8 cellular contexts compared by ENCODE assay signal in the genomic region with DNA sequence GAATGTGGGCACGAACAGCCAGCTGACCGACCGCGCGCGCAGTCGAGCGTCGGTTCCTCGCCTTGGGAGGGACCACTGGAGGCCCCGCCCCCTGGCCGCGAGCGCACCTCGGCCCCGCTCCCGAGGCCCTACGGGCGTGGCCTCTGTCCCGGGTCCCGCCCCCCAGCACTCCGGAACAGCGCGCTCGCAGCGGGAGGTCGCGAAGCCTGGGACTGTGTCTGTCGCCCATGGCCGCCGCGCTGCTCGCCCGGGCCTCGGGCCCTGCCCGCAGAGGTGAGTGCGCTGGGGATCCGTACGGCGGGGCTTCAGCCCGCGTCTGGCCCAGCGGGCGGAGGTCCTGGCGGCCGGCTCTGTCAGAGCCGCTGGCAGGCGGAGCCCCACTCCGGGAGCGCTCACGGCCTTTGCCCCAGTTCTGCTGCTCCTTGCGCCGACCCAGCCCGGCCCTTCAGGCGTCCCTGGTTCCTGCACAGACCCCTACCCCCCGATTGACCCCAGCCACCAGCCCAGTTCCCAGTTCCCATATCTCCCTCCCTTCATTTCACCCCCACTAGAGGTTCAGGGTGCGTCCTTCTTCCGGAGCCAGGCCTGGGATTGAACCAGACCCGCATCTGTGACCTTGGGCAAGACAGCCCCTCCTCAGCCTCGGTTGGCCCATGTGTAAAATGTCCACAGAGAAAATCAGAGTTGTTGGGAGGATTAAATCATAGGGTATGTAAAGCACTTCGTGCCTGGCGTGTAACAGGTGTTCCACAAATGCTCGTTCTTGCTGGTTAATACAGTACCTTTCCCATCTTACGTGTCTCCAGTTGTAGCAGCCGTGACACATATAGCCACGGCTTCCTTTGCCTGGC. TPM values are rescaled to one million over a fixed set of nuclear protein-coding genes. Genes with fewer than 3 reads are reported as not detected.
DNase-seq lines count a peak whose midpoint lies in the region; ATAC-seq and TF ChIP-seq lines count a peak whose summit lies in the region.

A gene with protein sequence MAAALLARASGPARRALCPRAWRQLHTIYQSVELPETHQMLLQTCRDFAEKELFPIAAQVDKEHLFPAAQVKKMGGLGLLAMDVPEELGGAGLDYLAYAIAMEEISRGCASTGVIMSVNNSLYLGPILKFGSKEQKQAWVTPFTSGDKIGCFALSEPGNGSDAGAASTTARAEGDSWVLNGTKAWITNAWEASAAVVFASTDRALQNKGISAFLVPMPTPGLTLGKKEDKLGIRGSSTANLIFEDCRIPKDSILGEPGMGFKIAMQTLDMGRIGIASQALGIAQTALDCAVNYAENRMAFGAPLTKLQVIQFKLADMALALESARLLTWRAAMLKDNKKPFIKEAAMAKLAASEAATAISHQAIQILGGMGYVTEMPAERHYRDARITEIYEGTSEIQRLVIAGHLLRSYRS (plus strand): TSS at position 168 of the 851 bp plus-strand sequence. CDS start 60 bp downstream, at position 228.

- peaks cover 20 to 27% (median 24%) of the 10 kb centered on the region in 3 donors for H3K4me1 Mint-ChIP-seq in CD8-positive, alpha-beta memory T cell

- H3K4me1 ChIP-seq in CD8-positive, alpha-beta memory T cell (ENCODE audit: insufficient read depth, low read length): peaks cover 16% of the 10 kb centered on the region
- H3K4me1 ChIP-seq in endocrine pancreas (ENCODE audit: control insufficient read depth, insufficient read depth, low read length): no peaks in the 10 kb centered on the region

- no peaks in the 10 kb centered on the region for H3K27me3 Mint-ChIP-seq in CD8-positive, alpha-beta memory T cell

- CTCF ChIA-PET in CD8-positive, alpha-beta memory T cell (lab: Charles Lee): interaction anchor here (1.0 kb wide), 1 partner anchor 79 kb away, joined by 3 read pairs; no protein-coding TSS in a partner anchor

- ATAC-seq in GM19463 (IDR thresholded peaks at IDR 0.05; ENCODE audit: unreplicated experiment): peak; percentile 98

- peak within 1 kb of the TSS; percentile 84 for H3K9ac ChIP-seq in endocrine pancreas (ENCODE audit: control insufficient read depth, insufficient read depth, low read length)

- no peaks in the 10 kb centered on the region for H3K9me3 ChIP-seq in CD8-positive, alpha-beta memory T cell (ENCODE audit: low read length)
- H3K9me3 ChIP-seq in endocrine pancreas (ENCODE audit: control insufficient read depth, low read length): no peaks in the 10 kb centered on the region

- H3K36me3 ChIP-seq in CD8-positive, alpha-beta memory T cell (ENCODE audit: insufficient read depth, low read length): no peaks in the 10 kb centered on the region
- peaks cover 9% of the 10 kb centered on the region for H3K36me3 ChIP-seq in endocrine pancreas (ENCODE audit: control insufficient read depth, insufficient read depth, low read length)

- no peaks in the 10 kb centered on the region for H3K9me3 Mint-ChIP-seq in CD8-positive, alpha-beta memory T cell

- no peaks in the 10 kb centered on the region for H3K27me3 ChIP-seq in CD8-positive, alpha-beta memory T cell (ENCODE audit: insufficient read depth, low read length, poor library complexity, severe bottlenecking)
- H3K27me3 ChIP-seq in HL-60 (ENCODE audit: insufficient read depth, poor library complexity, severe bottlenecking) (no peaks in the 10 kb centered on the region), endocrine pancreas (ENCODE audit: control insufficient read depth, insufficient read depth, low read length) (no peaks in the 10 kb centered on the region)

- no peak for TF ChIP-seq CTCF in HL-60 (IDR thresholded peaks at IDR 0.05; ENCODE audit: insufficient read depth, low read length)

- peak within 1 kb of the TSS; percentile 52 for H3K27ac ChIP-seq in CD8-positive, alpha-beta memory T cell (ENCODE audit: low read depth, low read length)
- H3K27ac ChIP-seq in HL-60 (replicated peaks): 0 out of 2 replicates have a peak within 1 kb of the TSS, but pooled peaks have one; percentile 1

- peak within 1 kb of the TSS in 7 of 8 donors; percentile 45 to 91 (median 84) for H3K27ac Mint-ChIP-seq in CD8-positive, alpha-beta memory T cell

- DNase-seq in CD8-positive, alpha-beta memory T cell: peak; percentile 84 to 90 (median 89)
- DNase-seq in HL-60 (ENCODE audit: low read depth in 1 of 2, low spot score in 1 of 2): peak; percentile 74 to 75
- peak; percentile 75 to 91 for DNase-seq in NOMO-1 (lab: John Stamatoyannopoulos, UW; ENCODE audit: unreplicated experiment in 2 of 2)
- DNase-seq in activated CD8-positive, alpha-beta memory T cell treated with anti-CD3 and anti-CD28 coated beads for 4 hours (ENCODE audit: low read depth in 2 of 2): peak; percentile 70 to 73
- peak; percentile 97 for DNase-seq in mesenteric fat pad (ENCODE audit: low spot score)
- DNase-seq in stimulated activated CD8-positive, alpha-beta memory T cell treated with anti-CD3 and anti-CD28 coated beads, Interleukin-15, amount 100 ng/mL, for 1 hour (ENCODE audit: low read depth): peak; percentile 73

- H3K4me3 Mint-ChIP-seq in CD8-positive, alpha-beta memory T cell: peak within 1 kb of the TSS; percentile 81 to 92 (median 88)

- POLR2A ChIA-PET in CD8-positive, alpha-beta memory T cell (lab: Charles Lee): interaction anchor here (0.6 kb wide), 1 partner anchor 1150 kb away, joined by 5 read pairs; no protein-coding TSS in a partner anchor

- peaks cover 16 to 50% (median 19%) of the 10 kb centered on the region in 3 donors for H3K36me3 Mint-ChIP-seq in CD8-positive, alpha-beta memory T cell

- peak within 1 kb of the TSS; percentile 76 for H3K4me3 ChIP-seq in CD8-positive, alpha-beta memory T cell (ENCODE audit: low read length)
- H3K4me3 ChIP-seq in HL-60 (replicated peaks; ENCODE audit: insufficient read depth, low read length) (peak within 1 kb of the TSS; percentile 62), endocrine pancreas (ENCODE audit: control insufficient read depth, insufficient read depth, low read length) (peak within 1 kb of the TSS; percentile 46)

RNA-seq across cellular contexts. Expression of the gene that starts here (rescaled TPM):
- total RNA-seq in CD8-positive, alpha-beta memory T cell: 10 to 100 TPM; 11.2 to 12.1 TPM
- 19.7 TPM for polyA plus RNA-seq in CD8-positive, alpha-beta memory T cell
- total RNA-seq in mesenteric fat pad: 66.9 TPM

Comparison
In these comparisons a context has a peak if more than half of its experiments do, and no peak if none do; other contexts are left out.
1. Peak in every context shown above with its lines: DNase-seq, ATAC-seq, H3K4me3 ChIP-seq and H3K27ac ChIP-seq.